In genomic region chr2:191012346-191012745, GRCh38 we compare ENCODE assay signal across 13 cellular contexts. TPM values are rescaled to one million over a fixed set of nuclear protein-coding genes. Genes with fewer than 3 reads are reported as not detected.
DNase-seq lines count a peak whose midpoint lies in the region; ATAC-seq and TF ChIP-seq lines count a peak whose summit lies in the region.
"Had no signal": no experiment of that assay in that cellular context is flagged by ENCODE, and none has a peak within 500 bp of the region (broad histone marks: within the 10 kb centered on the region; RNA-seq: fewer than 3 reads in every experiment).

No MANE protein-coding gene starts in this region.

- WGBS in right cardiac atrium: 100% methylated on average over 3 of the region's 3 CpGs
- WGBS in mesenchymal stem cell: 96% methylated on average over 3 of the region's 3 CpGs

- H3K27ac ChIP-seq in right cardiac atrium (ENCODE audit: low read length) (no peak overlapping the region), brain microvascular endothelial cell (no peak overlapping the region), mesenchymal stem cell (ENCODE audit: low read length, poor library complexity, severe bottlenecking) (no peak overlapping the region), upper lobe of right lung (no peak overlapping the region)

- H3K18ac ChIP-seq in mesenchymal stem cell (ENCODE audit: low read depth in 1 of 2, low read length in 2 of 2): no peak overlapping the region

- no peak overlapping the region for H2BK15ac ChIP-seq in mesenchymal stem cell (ENCODE audit: low read depth, poor library complexity, severe bottlenecking)

- H3K9me3 ChIP-seq in right cardiac atrium (ENCODE audit: control insufficient read depth, low read length) (no peaks in the 10 kb centered on the region), mesenchymal stem cell (ENCODE audit: control insufficient read depth, low read length) (no peaks in the 10 kb centered on the region), upper lobe of right lung (no peaks in the 10 kb centered on the region)
- H3K9me3 ChIP-seq: BE2C, body of pancreas had no signal

- H3K4me3 ChIP-seq in right cardiac atrium (ENCODE audit: low read length) (peak overlapping the region; percentile 83), brain microvascular endothelial cell (ENCODE audit: low read depth, low read length) (peak overlapping the region; percentile 83), mesenchymal stem cell (ENCODE audit: insufficient read depth in 1 of 2, low read depth in 1 of 2, low read length in 2 of 2) (peak overlapping the region in 1 of 2 experiments; percentile 100), upper lobe of right lung (peak overlapping the region; percentile 67)

- H3K4ac ChIP-seq in mesenchymal stem cell (ENCODE audit: low read depth in 1 of 2, low read length in 2 of 2): no peak overlapping the region

- H2BK5ac ChIP-seq in mesenchymal stem cell (ENCODE audit: low read depth, low read length, poor library complexity, severe bottlenecking): no peak overlapping the region

- peak overlapping the region; percentile 99 for H3K9ac ChIP-seq in mesenchymal stem cell (ENCODE audit: low read length)

- H3K4me2 ChIP-seq in mesenchymal stem cell (ENCODE audit: low read length, poor library complexity, severe bottlenecking): peak overlapping the region; percentile 87

- H4K8ac ChIP-seq in mesenchymal stem cell (ENCODE audit: low read length): no peak overlapping the region

- DNase-seq in right cardiac atrium (no peak), Right ventricle myocardium inferior (ENCODE audit: missing footprints) (no peak), brain microvascular endothelial cell (no peak), mesenchymal stem cell (no peak), upper lobe of right lung (no peak), putamen (ENCODE audit: low spot score) (no peak), G401 (ENCODE audit: low spot score) (no peak)
- DNase-seq: activated T-cell treated with anti-CD3 and anti-CD28 coated beads for 4 hours, BE2C, NCI-H187, substantia nigra had no signal

- H3K4me1 ChIP-seq in right cardiac atrium (ENCODE audit: control insufficient read depth, insufficient read depth, low read length): peaks cover 6% of the 10 kb centered on the region
- peaks cover 14% of the 10 kb centered on the region for H3K4me1 ChIP-seq in mesenchymal stem cell (ENCODE audit: control insufficient read depth, insufficient read depth, low read depth, low read length)
- peaks cover 34% of the 10 kb centered on the region for H3K4me1 ChIP-seq in upper lobe of right lung

- in situ Hi-C loops in brain microvascular endothelial cell (cut with HindIII; ENCODE audit: low pct_ligation_motif_present, low sequenced_read_pairs) (no loop called here), G401 (cut with HindIII; ENCODE audit: low sequenced_read_pairs) (no loop called here)

- H3K23ac ChIP-seq in mesenchymal stem cell (ENCODE audit: low read length in 2 of 2): peak overlapping the region in 1 of 2 experiments; percentile 50

- no peak overlapping the region for H3K14ac ChIP-seq in mesenchymal stem cell (ENCODE audit: low read length in 2 of 2)

- TF ChIP-seq CTCF in brain microvascular endothelial cell (IDR thresholded peaks at IDR 0.05; ENCODE audit: low read depth, low read length, missing control alignments): no peak
- TF ChIP-seq CTCF in upper lobe of right lung (IDR thresholded peaks at IDR 0.05): no peak

- peaks cover 32% of the 10 kb centered on the region for H3K36me3 ChIP-seq in brain microvascular endothelial cell (replicated peaks)
- peaks cover 10 to 53% of the 10 kb centered on the region in 2 experiments for H3K36me3 ChIP-seq in mesenchymal stem cell (ENCODE audit: control insufficient read depth in 1 of 2, insufficient read depth in 2 of 2, low read depth in 1 of 2, low read length in 2 of 2)
- H3K36me3 ChIP-seq in upper lobe of right lung: peaks cover 29% of the 10 kb centered on the region

- peak overlapping the region in 1 of 2 experiments; percentile 14 for H2BK12ac ChIP-seq in mesenchymal stem cell (ENCODE audit: low read length in 2 of 2)

- H3K27me3 ChIP-seq in right cardiac atrium (ENCODE audit: control insufficient read depth, insufficient read depth): no peaks in the 10 kb centered on the region
- no peaks in the 10 kb centered on the region for H3K27me3 ChIP-seq in brain microvascular endothelial cell (replicated peaks)
- no peaks in the 10 kb centered on the region for H3K27me3 ChIP-seq in mesenchymal stem cell (ENCODE audit: control insufficient read depth in 1 of 2, insufficient read depth in 1 of 2, low read length in 2 of 2)
- H3K27me3 ChIP-seq in upper lobe of right lung: no peaks in the 10 kb centered on the region
- H3K27me3 ChIP-seq: BE2C, body of pancreas had no signal

- intact Hi-C loops in right cardiac atrium (cut with DNase I): no loop called here
- intact Hi-C loops in Right ventricle myocardium inferior (cut with DNase I): loop anchor here (5.0 to 10.0 kb wide), 2 partner anchors 160 to 662 kb away; partner anchors contain the start of gene NABP1
- intact Hi-C loops in upper lobe of right lung (cut with DNase I): no loop called here

- ATAC-seq in right cardiac atrium: no peak
- ATAC-seq in Right ventricle myocardium inferior: no peak
- ATAC-seq in upper lobe of right lung: no peak
- ATAC-seq in GM21423 (IDR thresholded peaks at IDR 0.05; ENCODE audit: unreplicated experiment): no peak
- ATAC-seq: body of pancreas had no signal

- H2BK120ac ChIP-seq in mesenchymal stem cell (ENCODE audit: low read depth, low read length): no peak overlapping the region

- H4K91ac ChIP-seq in mesenchymal stem cell (ENCODE audit: low read length): no peak overlapping the region

- peaks cover 1% of the 10 kb centered on the region for H3K79me1 ChIP-seq in mesenchymal stem cell (replicated peaks; ENCODE audit: low read length, poor library complexity, severe bottlenecking)

- no peak overlapping the region for H2AK5ac ChIP-seq in mesenchymal stem cell (ENCODE audit: low read length, severe bottlenecking)

- H2AFZ ChIP-seq in mesenchymal stem cell (ENCODE audit: low read depth, low read length): no peak overlapping the region

RNA-seq across cellular contexts. Expression of gene STAT1, which starts 1.6 kb away (rescaled TPM):
- total RNA-seq in right cardiac atrium (10 to 100 TPM; 45.9 to 73.2 (median 61.8) TPM), Right ventricle myocardium inferior (35.5 TPM), upper lobe of right lung (98.6 TPM)
- polyA plus RNA-seq in right cardiac atrium: 19.4 TPM
- polyA plus RNA-seq in mesenchymal stem cell (2013, experiment 1 of 2): 77.9 TPM
- 78.1 TPM for polyA plus RNA-seq in mesenchymal stem cell (2013, experiment 2 of 2)
- total RNA-seq in G401 (2014; rRNA removed; shearing (Covaris generic)): 37.8 and 39.3 TPM in 2 replicates
